In the genomic region with DNA sequence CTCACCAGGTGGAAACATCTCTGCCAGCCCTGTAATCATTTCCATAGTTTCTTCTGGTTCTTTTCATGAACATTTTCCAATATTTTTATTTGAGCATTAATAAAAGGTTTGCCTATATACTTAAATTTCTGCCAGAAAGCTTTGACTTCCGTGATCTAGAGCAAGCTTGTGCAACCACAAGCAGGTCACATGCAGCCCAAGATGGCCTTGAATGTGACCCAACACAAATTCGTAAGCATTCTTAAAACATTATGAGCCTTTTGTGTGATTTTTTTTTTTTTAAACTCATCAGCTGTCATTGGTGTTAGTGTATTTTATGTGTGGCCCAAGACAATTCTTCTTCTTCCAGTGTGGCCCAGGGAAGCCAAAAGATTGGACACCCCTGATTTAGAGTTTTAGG, we compare ENCODE assay signal across 17 cellular contexts.
"Had no signal": no experiment of that assay in that cellular context is flagged by ENCODE, and none has a peak within 500 bp of the region (broad histone marks: within the 10 kb centered on the region; RNA-seq: fewer than 3 reads in every experiment).

No MANE protein-coding gene starts in this region.

- DNase-seq: activated CD4-positive, alpha-beta T cell treated with anti-CD3 and anti-CD28 coated beads for 36 hours; activated CD4-positive, alpha-beta T cell treated with anti-CD3 and anti-CD28 coated beads, Interleukin-2, amount 50 U/mL, for 4 hours; activated CD4-positive, CD25-positive, alpha-beta regulatory T cell; activated effector memory CD4-positive, alpha-beta T cell treated with anti-CD3 and anti-CD28 coated beads, Interleukin-2, amount 50 U/mL, for 16 hours; activated naive CD4-positive, alpha-beta T cell treated with anti-CD3 and anti-CD28 coated beads, Interleukin-2, amount 10 ng/mL, durations not matched to agents 7 days and 5 days; activated naive CD8-positive, alpha-beta T cell treated with anti-CD3 and anti-CD28 coated beads, Interleukin-2, amount 50 U/mL, for 24 hours; foreskin keratinocyte; islet precursor cell; left ventricle myocardium superior; midbrain; naive thymus-derived CD4-positive, alpha-beta T cell; occipital lobe; stimulated activated CD4-positive, alpha-beta T cell treated with anti-CD3 and anti-CD28 coated beads, Interleukin-2, amount 100 ng/mL, for 48 hours; stimulated activated naive CD4-positive, alpha-beta T cell treated with Interleukin-2 at 50 U/mL for 16 hours had no signal

- H3K27me3 ChIP-seq: esophagus muscularis mucosa, foreskin keratinocyte, right atrium auricular region had no signal

- ATAC-seq: activated CD4-positive, alpha-beta T cell treated with anti-CD3 and anti-CD28 coated beads for 36 hours; activated naive CD8-positive, alpha-beta T cell treated with anti-CD3 and anti-CD28 coated beads, Interleukin-2, amount 50 U/mL, for 24 hours; foreskin keratinocyte; left ventricle myocardium superior; naive thymus-derived CD4-positive, alpha-beta T cell had no signal

- H3K27ac ChIP-seq: esophagus muscularis mucosa, foreskin keratinocyte had no signal

- H3K36me3 ChIP-seq: esophagus muscularis mucosa, right atrium auricular region had no signal

- H3K9me3 ChIP-seq: esophagus muscularis mucosa, right atrium auricular region had no signal

- FAIRE-seq: bronchial epithelial cell had no signal

- H3K4me3 ChIP-seq: esophagus muscularis mucosa, right atrium auricular region had no signal
